1 cellular context compared by ENCODE assay signal in genomic region chr5:111676496-111676895, GRCh38.
TF ChIP-seq lines count a peak whose summit lies in the region.

No MANE protein-coding gene starts in this region.

TF ChIP-seq in GM23338, 12 proteins besides CTCF, POLR2A, EP300 and RAD21 (continued from another document):
- TF ChIP-seq ZNF462 (CRISPR knock-in tag; IDR thresholded peaks at IDR 0.05) = no peak
- TF ChIP-seq ZNF114 (CRISPR knock-in tag; IDR thresholded peaks at IDR 0.05) = no peak
- TF ChIP-seq ETS1 (IDR thresholded peaks at IDR 0.05) = no peak
- TF ChIP-seq REST (IDR thresholded peaks at IDR 0.05; ENCODE audit: unreplicated experiment) = no peak
- no peak for TF ChIP-seq EZH2 (IDR thresholded peaks at IDR 0.05; ENCODE audit: low read depth, unreplicated experiment)
- TF ChIP-seq STAT1 (IDR thresholded peaks at IDR 0.05; ENCODE audit: unreplicated experiment) = no peak
- no peak for TF ChIP-seq ZNF331 (CRISPR knock-in tag; IDR thresholded peaks at IDR 0.05; ENCODE audit: low read depth)
- TF ChIP-seq CREB1 (CRISPR knock-in tag; IDR thresholded peaks at IDR 0.05; ENCODE audit: low read depth) = no peak
- no peak for TF ChIP-seq JUNB (IDR thresholded peaks at IDR 0.05; ENCODE audit: unreplicated experiment)
- TF ChIP-seq NANOG (IDR thresholded peaks at IDR 0.05; ENCODE audit: borderline replicate concordance) = no peak
- no peak for TF ChIP-seq POLR2AphosphoS5 (IDR thresholded peaks at IDR 0.05; ENCODE audit: low read depth)
